9 cellular contexts compared by ENCODE assay signal in genomic region chr19:8366961-8367326, GRCh38. TPM values are rescaled to one million over a fixed set of nuclear protein-coding genes. Genes with fewer than 3 reads are reported as not detected.
DNase-seq lines count a peak whose midpoint lies in the region; ATAC-seq, FAIRE-seq and TF ChIP-seq lines count a peak whose summit lies in the region.
"Had no signal": no experiment of that assay in that cellular context is flagged by ENCODE, and none has a peak within 500 bp of the region (broad histone marks: within the 10 kb centered on the region; RNA-seq: fewer than 3 reads in every experiment).

No MANE protein-coding gene starts in this region.

- H3K9me1 ChIP-seq in keratinocyte (ENCODE audit: control insufficient read depth, extremely low read depth, insufficient read depth, low read length) = no peaks in the 10 kb centered on the region

- peak overlapping the region; percentile 24 for H3K4me3 ChIP-seq in HUES48 (ENCODE audit: low read depth, low read length)
- H3K4me3 ChIP-seq in keratinocyte (ENCODE audit: control insufficient read depth in 2 of 3, extremely low read depth in 1 of 3, insufficient read depth in 2 of 3, low read depth in 1 of 3, low read length in 3 of 3) = no peak overlapping the region
- peak overlapping the region; percentile 42 to 93 (median 91) for H3K4me3 ChIP-seq in subcutaneous abdominal adipose tissue (ENCODE audit: low read depth in 1 of 5, low read length in 5 of 5)

- H3K4me2 ChIP-seq in keratinocyte (ENCODE audit: control insufficient read depth, extremely low read depth, insufficient read depth, low read depth, low read length) = peak overlapping the region; percentile 61

- DNase-seq in caudate nucleus (lab: John Stamatoyannopoulos, UW) (peak in 9 of 61 donors; percentile 36 to 62 (median 48)), keratinocyte (ENCODE audit: low read depth, low spot score) (no peak), T-helper 1 cell (no peak), NCI-H748 treated with DMSO at 0.1 percent for 48 hours (lab: John Stamatoyannopoulos, UW) (no peak), AG08396 (ENCODE audit: low spot score) (no peak)

- H3K27me3 ChIP-seq in HUES48 (ENCODE audit: control insufficient read depth, insufficient read depth, low read length) (peaks cover 35% of the 10 kb centered on the region), keratinocyte (ENCODE audit: control insufficient read depth, extremely low read depth, insufficient read depth, low read length) (no peaks in the 10 kb centered on the region), subcutaneous abdominal adipose tissue (ENCODE audit: control insufficient read depth in 5 of 5, insufficient read depth in 4 of 5, low read length in 5 of 5) (no peaks in the 10 kb centered on the region)

- peaks cover 22% of the 10 kb centered on the region for H3K4me1 ChIP-seq in HUES48 (ENCODE audit: control insufficient read depth, insufficient read depth, low read length)
- H3K4me1 ChIP-seq in keratinocyte (ENCODE audit: control insufficient read depth, extremely low read depth, insufficient read depth, low read length) = peaks cover 36% of the 10 kb centered on the region
- peaks cover 26 to 79% (median 77%) of the 10 kb centered on the region in 5 donors for H3K4me1 ChIP-seq in subcutaneous abdominal adipose tissue (ENCODE audit: control insufficient read depth in 5 of 5, insufficient read depth in 5 of 5, low read length in 5 of 5)

- no peak for FAIRE-seq in keratinocyte (lab: Jason Lieb, UNC)
- FAIRE-seq: endometrium had no signal

- no peaks in the 10 kb centered on the region for H3K79me2 ChIP-seq in keratinocyte (ENCODE audit: control insufficient read depth, insufficient read depth, low read length)

- 0 out of 2 replicates have a peak overlapping the region, but pooled peaks have one; percentile 15 for H3K9ac ChIP-seq in HUES48 (ENCODE audit: low read depth, low read length)
- H3K9ac ChIP-seq in keratinocyte (ENCODE audit: control insufficient read depth, extremely low read depth, insufficient read depth, low read length) = no peak overlapping the region
- H3K9ac ChIP-seq in subcutaneous abdominal adipose tissue (ENCODE audit: low read length in 5 of 5) = peak overlapping the region; percentile 9 to 79 (median 70)

- dilution Hi-C loops in keratinocyte (cut with MboI; ENCODE audit: extremely low pct_ligation_motif_present, low sequenced_read_pairs) = no loop called here

- no peak for ATAC-seq in GM18909 (IDR thresholded peaks at IDR 0.05; ENCODE audit: poor library complexity, unreplicated experiment)

- no peaks in the 10 kb centered on the region for H3K9me3 ChIP-seq in HUES48 (ENCODE audit: control insufficient read depth, insufficient read depth, low read length)
- no peaks in the 10 kb centered on the region for H3K9me3 ChIP-seq in keratinocyte (ENCODE audit: control insufficient read depth, low read depth, low read length)
- H3K9me3 ChIP-seq in subcutaneous abdominal adipose tissue (ENCODE audit: control insufficient read depth in 5 of 5, low read length in 5 of 5) = no peaks in the 10 kb centered on the region

- H3K36me3 ChIP-seq in HUES48 (ENCODE audit: control insufficient read depth, insufficient read depth, low read length) (no peaks in the 10 kb centered on the region), keratinocyte (ENCODE audit: control insufficient read depth in 2 of 2, extremely low read depth in 1 of 2, insufficient read depth in 2 of 2, low read length in 2 of 2) (peaks cover 9 to 19% of the 10 kb centered on the region in 2 experiments), subcutaneous abdominal adipose tissue (ENCODE audit: control insufficient read depth in 5 of 5, insufficient read depth in 5 of 5, low read length in 5 of 5) (peaks cover 0 to 36% (median 27%) of the 10 kb centered on the region in 5 donors)

- H4K20me1 ChIP-seq in keratinocyte (ENCODE audit: control insufficient read depth, extremely low read depth, insufficient read depth, low read length) = peaks cover 5% of the 10 kb centered on the region

- H3K27ac ChIP-seq in HUES48 (ENCODE audit: low read depth, low read length) (peak overlapping the region; percentile 86), caudate nucleus (ENCODE audit: low read depth, low read length) (peak overlapping the region; percentile 72), keratinocyte (ENCODE audit: control insufficient read depth, insufficient read depth, low read length) (no peak overlapping the region), subcutaneous abdominal adipose tissue (ENCODE audit: low read depth, low read length) (peak overlapping the region; percentile 90)

- H2AFZ ChIP-seq in keratinocyte (ENCODE audit: control insufficient read depth, low read length) = no peak overlapping the region

- TF ChIP-seq CTCF in keratinocyte (optimal IDR thresholded peaks at IDR 0.05 in 1 of 3, IDR thresholded peaks at IDR 0.05 in 1 of 3, conservative IDR thresholded peaks at IDR 0.05 in 1 of 3; ENCODE audit: extremely low read depth in 1 of 3, insufficient read depth in 2 of 3, low read length in 3 of 3) = no peak

RNA-seq across cellular contexts. Expression of gene ANGPTL4, which starts 3.0 kb away (rescaled TPM):
- 102 to 143 TPM (median 112 TPM) in 3 replicates for polyA plus RNA-seq in keratinocyte
- polyA plus RNA-seq in keratinocyte (2011; ENCODE audit: low read depth) = 42.6 TPM
- polyA plus RNA-seq in keratinocyte (2011; cell fraction: cytosol; rRNA removed) = 20.5 and 50.0 TPM in 2 replicates
- 301 and 381 TPM in 2 replicates for polyA plus RNA-seq in keratinocyte (2011; cell fraction: nucleus; rRNA removed)
- 40.6 and 139 TPM in 2 replicates for polyA plus RNA-seq in keratinocyte (2012; ENCODE audit: low replicate concordance)
- 28.6 to 76.7 TPM (median 39.9 TPM) in 3 replicates for polyA minus RNA-seq in keratinocyte
- 118 TPM for polyA minus RNA-seq in keratinocyte (2011; cell fraction: cytosol; rRNA and poly(A)+ RNA removed)
- 224 and 291 TPM in 2 replicates for polyA minus RNA-seq in keratinocyte (2011; cell fraction: nucleus; rRNA and poly(A)+ RNA removed)

RNA-seq across cellular contexts. Expression of gene RAB11B, which starts 23.2 kb away (rescaled TPM):
- 14.3 to 40.8 TPM (median 17.0 TPM) in 3 replicates for polyA plus RNA-seq in keratinocyte
- 21.0 TPM for polyA plus RNA-seq in keratinocyte (2011; ENCODE audit: low read depth)
- polyA plus RNA-seq in keratinocyte (2011; cell fraction: cytosol; rRNA removed) = 17.2 and 41.2 TPM in 2 replicates
- polyA plus RNA-seq in keratinocyte (2011; cell fraction: nucleus; rRNA removed) = 42.2 and 51.7 TPM in 2 replicates
- polyA plus RNA-seq in keratinocyte (2012; ENCODE audit: low replicate concordance) = 66.3 and 94.2 TPM in 2 replicates
- 19.0 to 35.3 TPM (median 20.4 TPM) in 3 replicates for polyA minus RNA-seq in keratinocyte
- 80.6 TPM for polyA minus RNA-seq in keratinocyte (2011; cell fraction: cytosol; rRNA and poly(A)+ RNA removed)
- 21.7 and 30.6 TPM in 2 replicates for polyA minus RNA-seq in keratinocyte (2011; cell fraction: nucleus; rRNA and poly(A)+ RNA removed)

RNA-seq across cellular contexts. Expression of gene KANK3, which starts 23.9 kb away (rescaled TPM):
- polyA plus RNA-seq in keratinocyte = 0.15 to 0.27 TPM (median 0.16 TPM) in 3 replicates
- 0.14 TPM for polyA plus RNA-seq in keratinocyte (2011; ENCODE audit: low read depth)
- 0.13 TPM in 1 of 2 replicates, not detected in the other for polyA plus RNA-seq in keratinocyte (2011; cell fraction: cytosol; rRNA removed)
- 0.37 and 0.38 TPM in 2 replicates for polyA plus RNA-seq in keratinocyte (2011; cell fraction: nucleus; rRNA removed)
- polyA plus RNA-seq in keratinocyte (2012; ENCODE audit: low replicate concordance) = 0.13 and 0.48 TPM in 2 replicates
- polyA minus RNA-seq in keratinocyte = 0.07 to 0.10 TPM in 2 of 3 replicates, not detected in the other
- not detected for polyA minus RNA-seq in keratinocyte (2011; cell fraction: cytosol; rRNA and poly(A)+ RNA removed)
- polyA minus RNA-seq in keratinocyte (2011; cell fraction: nucleus; rRNA and poly(A)+ RNA removed) = not detected in 2 replicates

RNA-seq across cellular contexts. Expression of gene RPS28, which starts 45.6 kb away (rescaled TPM):
- polyA plus RNA-seq in keratinocyte = 430 to 1,004 TPM (median 960 TPM) in 3 replicates
- 75.0 TPM for polyA plus RNA-seq in keratinocyte (2011; ENCODE audit: low read depth)
- 717 and 850 TPM in 2 replicates for polyA plus RNA-seq in keratinocyte (2011; cell fraction: cytosol; rRNA removed)
- 223 and 243 TPM in 2 replicates for polyA plus RNA-seq in keratinocyte (2011; cell fraction: nucleus; rRNA removed)
- polyA plus RNA-seq in keratinocyte (2012; ENCODE audit: low replicate concordance) = 1,795 and 2,911 TPM in 2 replicates
- 218 to 385 TPM (median 355 TPM) in 3 replicates for polyA minus RNA-seq in keratinocyte
- polyA minus RNA-seq in keratinocyte (2011; cell fraction: cytosol; rRNA and poly(A)+ RNA removed) = 423 TPM
- 79.0 and 83.0 TPM in 2 replicates for polyA minus RNA-seq in keratinocyte (2011; cell fraction: nucleus; rRNA and poly(A)+ RNA removed)

RNA-seq across cellular contexts. Expression of gene NDUFA7, which starts 45.8 kb away (rescaled TPM):
- 46.7 to 115 TPM (median 59.2 TPM) in 3 replicates for polyA plus RNA-seq in keratinocyte
- 58.6 TPM for polyA plus RNA-seq in keratinocyte (2011; ENCODE audit: low read depth)
- polyA plus RNA-seq in keratinocyte (2011; cell fraction: cytosol; rRNA removed) = 42.1 and 64.0 TPM in 2 replicates
- polyA plus RNA-seq in keratinocyte (2011; cell fraction: nucleus; rRNA removed) = 30.3 and 44.0 TPM in 2 replicates
- 83.6 and 149 TPM in 2 replicates for polyA plus RNA-seq in keratinocyte (2012; ENCODE audit: low replicate concordance)
- 48.5 to 132 TPM (median 79.5 TPM) in 3 replicates for polyA minus RNA-seq in keratinocyte
- 104 TPM for polyA minus RNA-seq in keratinocyte (2011; cell fraction: cytosol; rRNA and poly(A)+ RNA removed)
- polyA minus RNA-seq in keratinocyte (2011; cell fraction: nucleus; rRNA and poly(A)+ RNA removed) = 10.7 and 12.5 TPM in 2 replicates

Comparison
In these comparisons a context has a peak if more than half of its experiments do, and no peak if none do; other contexts are left out.
1. H3K4me3 ChIP-seq: peak in HUES48 (single experiment) and subcutaneous abdominal adipose tissue (5 of 5); none in keratinocyte (0 of 3).